33 cellular contexts compared by ENCODE assay signal in the genomic region with DNA sequence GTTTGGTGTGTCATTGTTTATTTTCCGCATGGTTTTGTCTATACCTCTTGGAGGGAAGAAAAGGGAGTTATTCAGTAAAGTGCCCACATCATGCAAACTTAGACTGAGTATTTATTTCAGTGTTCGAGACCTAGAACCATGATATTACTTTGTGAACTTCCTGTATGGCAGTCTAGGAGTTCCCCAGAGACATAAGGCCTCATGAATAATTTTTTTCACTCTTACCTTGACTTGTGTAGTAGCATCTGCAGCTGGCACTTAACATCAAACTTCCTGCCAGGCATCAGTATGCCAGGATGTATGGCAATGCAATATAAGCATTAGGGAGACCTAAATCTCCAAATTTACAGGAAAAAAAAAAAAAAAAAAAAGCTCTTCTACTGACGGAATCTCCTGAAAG.
"Had no signal": no experiment of that assay in that cellular context is flagged by ENCODE, and none has a peak within 500 bp of the region (broad histone marks: within the 10 kb centered on the region; RNA-seq: fewer than 3 reads in every experiment).

No MANE protein-coding gene starts in this region.

- H3K4me3 ChIP-seq: MG63, PC-9, SJSA1 had no signal

- H3K27ac ChIP-seq: KMS-11, PC-9, SJSA1 had no signal

- FAIRE-seq: RCC 7860 had no signal

- DNase-seq: Karpas-422, MG63, NCI-H1048, NCI-H1092 treated with DMSO at 0.1 percent for 48 hours, NCI-H1105 treated with DMSO at 0.1 percent for 48 hours, NCI-H1417, NCI-H1436, NCI-H146, NCI-H1694, NCI-H187, NCI-H1930, NCI-H2029 treated with DMSO at 0.1 percent for 48 hours, NCI-H2081 treated with DMSO at 0.1 percent for 48 hours, NCI-H2107, NCI-H226, NCI-H446 treated with DMSO at 0.1 percent for 48 hours, NCI-H510A, NCI-H524, NCI-H526, NCI-H69, NCI-H748 treated with DMSO at 0.1 percent for 48 hours, NCI-H82, PC-9, Right ventricle myocardium superior, RPMI8226, SHP77 treated with DMSO at 0.1 percent for 48 hours, SK-N-SH, SW 1271, T-helper 1 cell had no signal

- H3K36me3 ChIP-seq: MG63, SJSA1 had no signal

- H3K9me3 ChIP-seq: MG63, SJSA1, SK-N-SH had no signal

- H2AFZ ChIP-seq: PC-9 had no signal

- H3K9ac ChIP-seq: KMS-11, SK-N-SH had no signal

- H3K4me1 ChIP-seq: SJSA1 had no signal

- H3K4me2 ChIP-seq: KMS-11, PC-9, SK-N-SH had no signal

- H3K27me3 ChIP-seq: MG63, SJSA1 had no signal

- H3K9me2 ChIP-seq: SK-N-SH had no signal

- ATAC-seq: Panc1 had no signal
